In the genomic region with DNA sequence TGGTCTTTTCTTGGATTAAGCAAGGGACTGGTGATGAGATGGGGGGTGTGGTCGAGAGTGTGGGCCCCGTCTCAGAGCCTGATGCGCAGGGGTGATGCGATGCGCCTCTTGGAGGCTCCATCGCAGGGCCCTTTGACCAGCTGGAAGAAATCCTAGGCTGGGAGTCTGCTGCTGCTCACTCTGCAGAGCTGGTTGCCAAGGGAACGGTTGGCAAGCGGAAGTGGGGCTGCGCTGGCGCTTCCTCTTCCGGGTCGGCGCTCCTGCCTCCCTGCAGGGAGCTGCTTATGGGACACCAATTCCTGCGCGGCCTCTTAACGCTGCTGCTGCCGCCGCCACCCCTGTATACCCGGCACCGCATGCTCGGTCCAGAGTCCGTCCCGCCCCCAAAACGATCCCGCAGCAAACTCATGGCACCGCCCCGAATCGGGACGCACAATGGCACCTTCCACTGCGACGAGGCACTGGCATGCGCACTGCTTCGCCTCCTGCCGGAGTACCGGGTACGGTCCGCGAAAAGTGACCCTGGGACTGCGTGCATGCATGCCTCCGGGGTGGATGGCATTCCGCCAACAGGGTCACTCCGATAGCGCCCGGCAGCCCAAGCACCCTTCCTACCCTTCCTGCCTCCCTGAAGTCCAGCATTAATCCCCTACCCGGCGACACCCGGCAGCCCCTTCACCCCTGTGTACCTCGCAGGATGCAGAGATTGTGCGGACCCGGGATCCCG, we compare ENCODE assay signal across 8 cellular contexts. TPM values are rescaled to one million over a fixed set of nuclear protein-coding genes. Genes with fewer than 3 reads are reported as not detected.
DNase-seq lines count a peak whose midpoint lies in the region; ATAC-seq and TF ChIP-seq lines count a peak whose summit lies in the region.

A gene with protein sequence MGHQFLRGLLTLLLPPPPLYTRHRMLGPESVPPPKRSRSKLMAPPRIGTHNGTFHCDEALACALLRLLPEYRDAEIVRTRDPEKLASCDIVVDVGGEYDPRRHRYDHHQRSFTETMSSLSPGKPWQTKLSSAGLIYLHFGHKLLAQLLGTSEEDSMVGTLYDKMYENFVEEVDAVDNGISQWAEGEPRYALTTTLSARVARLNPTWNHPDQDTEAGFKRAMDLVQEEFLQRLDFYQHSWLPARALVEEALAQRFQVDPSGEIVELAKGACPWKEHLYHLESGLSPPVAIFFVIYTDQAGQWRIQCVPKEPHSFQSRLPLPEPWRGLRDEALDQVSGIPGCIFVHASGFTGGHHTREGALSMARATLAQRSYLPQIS (plus strand): TSS at position 242 of the 727 bp plus-strand sequence. CDS start 43 bp downstream, at position 285.

- TF ChIP-seq CTCF in GM10266 (IDR thresholded peaks at IDR 0.05; ENCODE audit: control insufficient read depth, insufficient read depth, low read depth, missing control alignments) (no peak), tibial nerve (IDR thresholded peaks at IDR 0.05) (peak in 2 of 5 experiments; percentile 12 to 53)

- H3K36me3 Mint-ChIP-seq in activated naive CD8-positive, alpha-beta T cell treated with anti-CD3 and anti-CD28 coated beads, Interleukin-2, amount 50 U/mL, for 24 hours (ENCODE audit: low read depth) = peaks cover 72% of the 10 kb centered on the region

- TF ChIP-seq EP300 in tibial nerve (IDR thresholded peaks at IDR 0.05) = peak in 1 of 2 donors; percentile 74

- H3K18ac ChIP-seq in trophoblast cell (ENCODE audit: low read length) = peak within 1 kb of the TSS; percentile 60

- H3K79me1 ChIP-seq in trophoblast cell (ENCODE audit: low read length) = peaks cover 9% of the 10 kb centered on the region

- peak in 1 of 2 donors; percentile 51 for TF ChIP-seq POLR2A in tibial nerve (IDR thresholded peaks at IDR 0.05)

- H3K4me1 ChIP-seq in trophoblast cell (ENCODE audit: control insufficient read depth in 1 of 2, insufficient read depth in 2 of 2, low read length in 2 of 2) = peaks cover 6 to 13% of the 10 kb centered on the region in 2 experiments
- H3K4me1 ChIP-seq in tibial nerve = peaks cover 0 to 75% (median 39%) of the 10 kb centered on the region in 4 donors

- peaks cover 2% of the 10 kb centered on the region for H3K27me3 Mint-ChIP-seq in activated naive CD8-positive, alpha-beta T cell treated with anti-CD3 and anti-CD28 coated beads, Interleukin-2, amount 50 U/mL, for 24 hours

- H3K9me3 Mint-ChIP-seq in activated naive CD8-positive, alpha-beta T cell treated with anti-CD3 and anti-CD28 coated beads, Interleukin-2, amount 50 U/mL, for 24 hours = no peaks in the 10 kb centered on the region

- H3K4me3 ChIP-seq in trophoblast cell (ENCODE audit: low read depth, low read length) = peak within 1 kb of the TSS; percentile 91
- H3K4me3 ChIP-seq in tibial nerve = peak within 1 kb of the TSS; percentile 51 to 76 (median 63)

- H2BK5ac ChIP-seq in trophoblast cell (ENCODE audit: low read depth, low read length, poor library complexity) = peak within 1 kb of the TSS; percentile 29

- DNase-seq in GM10266 (ENCODE audit: extremely low spot score) (peak; percentile 82), NCI-H128 (lab: John Stamatoyannopoulos, UW; ENCODE audit: unreplicated experiment) (peak; percentile 54), SW 1271 (lab: John Stamatoyannopoulos, UW) (peak; percentile 87 to 92), cardiac septum (ENCODE audit: low spot score) (peak; percentile 95), trophoblast cell (peak; percentile 55 to 69), tibial nerve (ENCODE audit: low spot score in 2 of 2) (peak; percentile 52 to 69)
- peak; percentile 85 for DNase-seq in activated naive CD8-positive, alpha-beta T cell treated with anti-CD3 and anti-CD28 coated beads, Interleukin-2, amount 50 U/mL, for 24 hours

- H3K27me3 ChIP-seq in trophoblast cell (ENCODE audit: insufficient read depth, low read length) (no peaks in the 10 kb centered on the region), tibial nerve (no peaks in the 10 kb centered on the region)

- H2BK12ac ChIP-seq in trophoblast cell (ENCODE audit: low read length) = no peak within 1 kb of the TSS

- intact Hi-C loops in cardiac septum (cut with DNase I) = no loop called here

- ATAC-seq in HG02571 (IDR thresholded peaks at IDR 0.05; ENCODE audit: unreplicated experiment) = peak; percentile 69
- ATAC-seq in activated naive CD8-positive, alpha-beta T cell treated with anti-CD3 and anti-CD28 coated beads, Interleukin-2, amount 50 U/mL, for 24 hours = peak; percentile 81

- H3K4me3 Mint-ChIP-seq in activated naive CD8-positive, alpha-beta T cell treated with anti-CD3 and anti-CD28 coated beads, Interleukin-2, amount 50 U/mL, for 24 hours = peak within 1 kb of the TSS; percentile 96

- H3K9me3 ChIP-seq in trophoblast cell (ENCODE audit: insufficient read depth, low read depth, low read length) = peaks cover 3% of the 10 kb centered on the region
- no peaks in the 10 kb centered on the region for H3K9me3 ChIP-seq in tibial nerve

- WGBS in trophoblast cell (ENCODE audit: extremely low coverage, insufficient coverage, insufficient read length) = no CpG with 5 or more reads among the region's 51 CpGs
- 1% methylated on average over 36 to 49 of the region's 51 CpGs for WGBS in tibial nerve, 2 donors

- peaks cover 9% of the 10 kb centered on the region for H3K79me2 ChIP-seq in trophoblast cell (ENCODE audit: control insufficient read depth, insufficient read depth, low read length, poor library complexity)

- H3K4me1 Mint-ChIP-seq in activated naive CD8-positive, alpha-beta T cell treated with anti-CD3 and anti-CD28 coated beads, Interleukin-2, amount 50 U/mL, for 24 hours = peaks cover 82% of the 10 kb centered on the region

- H4K12ac ChIP-seq in trophoblast cell (ENCODE audit: low read depth, low read length) = peak within 1 kb of the TSS; percentile 66

- H3K14ac ChIP-seq in trophoblast cell (ENCODE audit: low read length) = peak within 1 kb of the TSS; percentile 66

- peak within 1 kb of the TSS; percentile 64 for H4K91ac ChIP-seq in trophoblast cell (ENCODE audit: low read depth, low read length)

- H2BK120ac ChIP-seq in trophoblast cell (ENCODE audit: insufficient read depth, low read length, poor library complexity) = peak within 1 kb of the TSS; percentile 60

- peaks cover 19 to 24% of the 10 kb centered on the region in 2 experiments for H3K36me3 ChIP-seq in trophoblast cell (ENCODE audit: control insufficient read depth in 1 of 2, insufficient read depth in 2 of 2, low read length in 2 of 2)
- H3K36me3 ChIP-seq in tibial nerve = peaks cover 0 to 53% (median 7%) of the 10 kb centered on the region in 3 donors

- H2AFZ ChIP-seq in trophoblast cell (ENCODE audit: insufficient read depth, low read length, poor library complexity) = peak within 1 kb of the TSS; percentile 68

- no peak within 1 kb of the TSS for H3K23ac ChIP-seq in trophoblast cell (ENCODE audit: low read length)

- H4K8ac ChIP-seq in trophoblast cell (ENCODE audit: low read depth, low read length) = peak within 1 kb of the TSS; percentile 89

- H3K4ac ChIP-seq in trophoblast cell (ENCODE audit: low read depth, low read length) = peak within 1 kb of the TSS; percentile 37

- H3K27ac Mint-ChIP-seq in activated naive CD8-positive, alpha-beta T cell treated with anti-CD3 and anti-CD28 coated beads, Interleukin-2, amount 50 U/mL, for 24 hours = peak within 1 kb of the TSS; percentile 97

- peak within 1 kb of the TSS; percentile 1 for H2AK5ac ChIP-seq in trophoblast cell (ENCODE audit: low read length)

- peak within 1 kb of the TSS; percentile 89 for H3K4me2 ChIP-seq in trophoblast cell (ENCODE audit: low read length)

- peak within 1 kb of the TSS; percentile 80 for H3K9ac ChIP-seq in trophoblast cell (ENCODE audit: low read length)

- H3K27ac ChIP-seq in trophoblast cell (ENCODE audit: low read depth, low read length) (peak within 1 kb of the TSS; percentile 65), tibial nerve (peak within 1 kb of the TSS in 3 of 4 donors; percentile 66 to 75 (median 71))

RNA-seq across cellular contexts. Expression of the gene that starts here (rescaled TPM):
- total RNA-seq in cardiac septum = 29.5 TPM
- 44.5 and 48.7 TPM in 2 replicates for polyA plus RNA-seq in trophoblast cell (2013)
- total RNA-seq in tibial nerve = 10 to 100 TPM; 49.2 to 82.8 (median 54.3) TPM

Comparison
In these comparisons a context has a peak if more than half of its experiments do, and no peak if none do; other contexts are left out.
1. Peak in every context shown above with its lines: DNase-seq, ATAC-seq, H3K4me3 ChIP-seq and H3K27ac ChIP-seq.